ENCODE assay signal across 8 cellular contexts in genomic region chr19:15417699-15418098, GRCh38. TPM values are rescaled to one million over a fixed set of nuclear protein-coding genes. Genes with fewer than 3 reads are reported as not detected.
DNase-seq lines count a peak whose midpoint lies in the region; ATAC-seq and TF ChIP-seq lines count a peak whose summit lies in the region.

No MANE protein-coding gene starts in this region.

- TF ChIP-seq CTCF in HEK293 (tag by site-specific recombination; IDR thresholded peaks at IDR 0.05) (no peak), ascending aorta (IDR thresholded peaks at IDR 0.05) (no peak), testis (IDR thresholded peaks at IDR 0.05) (no peak)

- intact Hi-C loops in ascending aorta (cut with DNase I) (loop anchor here (2.0 to 5.0 kb wide), 2 partner anchors 33 to 140 kb away; no protein-coding TSS in a partner anchor), testis (cut with DNase I; ENCODE audit: low total_unique reads) (no loop called here)

- H3K27me3 ChIP-seq in ascending aorta (no peaks in the 10 kb centered on the region), testis (no peaks in the 10 kb centered on the region)

- TF ChIP-seq POLR2A in testis (IDR thresholded peaks at IDR 0.05) = no peak

- CTCF ChIA-PET in HEK293 (lab: Yijun Ruan, JAX) = interaction anchor here (1.0 to 1.7 kb wide), 3 partner anchors 8 to 326 kb away, joined by 3 to 7 read pairs (median 5); no protein-coding TSS in a partner anchor

- 3 to 7% methylated on average over 9 of the region's 9 CpGs for WGBS in testis, 2 donors

- DNase-seq in A172 (ENCODE audit: low spot score) (peak; percentile 7), ascending aorta (ENCODE audit: low spot score in 2 of 2) (no peak), kidney tubule cell (ENCODE audit: low spot score) (peak; percentile 37), testis (no peak), NCI-H2196 (lab: John Stamatoyannopoulos, UW; ENCODE audit: unreplicated experiment) (no peak), HuH-7.5 (ENCODE audit: low spot score) (no peak)

- peaks cover 13 to 34% of the 10 kb centered on the region in 2 experiments for H3K36me3 ChIP-seq in HEK293 (ENCODE audit: control insufficient read depth in 2 of 2, insufficient read depth in 1 of 2, low read length in 2 of 2)
- H3K36me3 ChIP-seq in ascending aorta = peaks cover 5% of the 10 kb centered on the region in 2 donors
- H3K36me3 ChIP-seq in testis (ENCODE audit: low read depth, missing control alignments) = no peaks in the 10 kb centered on the region

- H3K9me3 ChIP-seq in HEK293 (ENCODE audit: control insufficient read depth, insufficient read depth, low read depth, low read length) (no peaks in the 10 kb centered on the region), ascending aorta (no peaks in the 10 kb centered on the region), testis (no peaks in the 10 kb centered on the region)

- peaks cover 24% of the 10 kb centered on the region for H3K4me1 ChIP-seq in HEK293 (ENCODE audit: control insufficient read depth, insufficient read depth, low read length)
- peaks cover 11 to 35% of the 10 kb centered on the region in 2 donors for H3K4me1 ChIP-seq in ascending aorta
- peaks cover 23% of the 10 kb centered on the region for H3K4me1 ChIP-seq in testis

- no peak for ATAC-seq in GM19023 (IDR thresholded peaks at IDR 0.05; ENCODE audit: unreplicated experiment)

- peak overlapping the region; percentile 98 for H3K27ac ChIP-seq in HEK293 (ENCODE audit: extremely low read depth, low read depth, low read length)
- peak overlapping the region; percentile 87 to 88 for H3K27ac ChIP-seq in ascending aorta
- H3K27ac ChIP-seq in testis = peak overlapping the region; percentile 86 to 89

- peak overlapping the region; percentile 92 for H3K4me3 ChIP-seq in HEK293 (ENCODE audit: low read depth, low read length)
- H3K4me3 ChIP-seq in ascending aorta = peak overlapping the region; percentile 88 to 97
- peak overlapping the region; percentile 98 for H3K4me3 ChIP-seq in testis

- POLR2A ChIA-PET in HEK293 (lab: Yijun Ruan, JAX) = interaction anchor here (1.4 to 4.8 kb wide), 5 partner anchors 16 to 69 kb away, joined by 3 to 94 read pairs (median 22); partner anchors contain the start of gene AKAP8

TF ChIP-seq in HEK293, 187 proteins besides CTCF, POLR2A, EP300 and RAD21:
- TF ChIP-seq ZNF341 (tag by site-specific recombination; IDR thresholded peaks at IDR 0.05; ENCODE audit: low read depth) (peak; percentile 40; the same call in 1 of the 2 replicates), ZNF777 (tag by site-specific recombination; IDR thresholded peaks at IDR 0.05; ENCODE audit: borderline replicate concordance) (no peak), SP2 (tag by site-specific recombination; IDR thresholded peaks at IDR 0.05) (peak; percentile 30; the same call in 1 of the 2 replicates), EGR2 (tag by site-specific recombination; IDR thresholded peaks at IDR 0.05; ENCODE audit: low read depth) (0 out of 2 replicates have a peak, but pooled peaks have one; percentile 36), ZFHX2 (tag by site-specific recombination; conservative IDR thresholded peaks at IDR 0.05) (peak; percentile 29), ZNF704 (tag by site-specific recombination; IDR thresholded peaks at IDR 0.05) (no peak), FEZF1 (tag by site-specific recombination; IDR thresholded peaks at IDR 0.05) (peak; percentile 86), GLIS1 (tag by site-specific recombination; IDR thresholded peaks at IDR 0.05) (peak; percentile 95), ZXDB (tag by site-specific recombination; IDR thresholded peaks at IDR 0.05) (no peak)

RNA-seq across cellular contexts. Expression of gene AKAP8L, which starts 1.1 kb away (rescaled TPM):
- total RNA-seq in A172 (2014; rRNA removed; shearing (Covaris generic)) = 53.2 and 56.4 TPM in 2 replicates
- total RNA-seq in ascending aorta = 143 TPM
- 100 to 1,000 TPM; 334 to 399 TPM for total RNA-seq in testis
- 131 TPM for polyA plus RNA-seq in testis (ENCODE audit: insufficient read depth, low read depth, low replicate concordance)

RNA-seq across cellular contexts. Expression of gene WIZ, which starts 32.1 kb away (rescaled TPM):
- total RNA-seq in A172 (2014; rRNA removed; shearing (Covaris generic)) = 14.9 and 17.3 TPM in 2 replicates
- total RNA-seq in ascending aorta = 90.4 TPM
- 100 to 1,000 TPM; 109 to 118 TPM for total RNA-seq in testis
- polyA plus RNA-seq in testis (ENCODE audit: insufficient read depth, low read depth, low replicate concordance) = 66.2 TPM

RNA-seq across cellular contexts. Expression of gene AKAP8, which starts 38.1 kb away (rescaled TPM):
- 14.1 and 17.5 TPM in 2 replicates for total RNA-seq in A172 (2014; rRNA removed; shearing (Covaris generic))
- 17.0 TPM for total RNA-seq in ascending aorta
- 10 to 100 TPM; 44.0 to 46.3 TPM for total RNA-seq in testis
- 20.1 TPM for polyA plus RNA-seq in testis (ENCODE audit: insufficient read depth, low read depth, low replicate concordance)

RNA-seq across cellular contexts. Expression of gene RASAL3, which starts 46.6 kb away (rescaled TPM):
- not detected in 2 replicates for total RNA-seq in A172 (2014; rRNA removed; shearing (Covaris generic))
- total RNA-seq in ascending aorta (4.4 TPM), testis (1 to 10 TPM; 1.4 to 2.7 TPM)
- 2.0 TPM for polyA plus RNA-seq in testis (ENCODE audit: insufficient read depth, low read depth, low replicate concordance)

Comparison
In these comparisons a context has a peak if more than half of its experiments do, and no peak if none do; other contexts are left out.
1. DNase-seq: peak in A172 (single experiment) and kidney tubule cell (single experiment); none in ascending aorta (0 of 2), testis (single experiment), NCI-H2196 (single experiment) and HuH-7.5 (single experiment).
2. Peak in every context shown above with its lines, with median percentiles within 50 percentile points of each other: H3K27ac ChIP-seq and H3K4me3 ChIP-seq.